Comparison of ENCODE assay signal across 29 cellular contexts in the genomic region with DNA sequence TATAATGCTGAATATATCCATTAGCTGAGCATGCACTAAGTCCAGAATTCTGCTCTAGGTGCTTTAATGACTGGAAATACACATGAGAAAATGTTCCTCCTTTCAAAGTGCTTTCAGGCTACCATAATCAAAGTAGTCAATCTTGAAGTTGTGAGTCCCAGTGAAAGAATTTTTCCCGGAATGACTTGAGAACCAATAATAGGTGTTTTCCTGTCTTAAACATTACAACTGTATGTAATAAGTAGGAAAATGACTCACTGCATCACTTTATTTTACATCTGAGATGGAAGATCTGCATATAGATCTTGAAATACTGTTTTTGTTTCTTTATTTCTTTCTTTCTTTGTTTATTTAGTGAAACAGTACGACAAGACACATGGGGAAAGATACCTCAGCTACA.
DNase-seq lines count a peak whose midpoint lies in the region; ATAC-seq and TF ChIP-seq lines count a peak whose summit lies in the region.
"Had no signal": no experiment of that assay in that cellular context is flagged by ENCODE, and none has a peak within 500 bp of the region (broad histone marks: within the 10 kb centered on the region; RNA-seq: fewer than 3 reads in every experiment).

No MANE protein-coding gene starts in this region.

- no peaks in the 10 kb centered on the region for H3K79me2 ChIP-seq in SK-N-SH (ENCODE audit: insufficient read depth)

- H3K27ac ChIP-seq in SK-N-SH (ENCODE audit: low read depth in 2 of 2, low read length in 1 of 2) (peak overlapping the region in 1 of 2 experiments; percentile 71; a peak in 2 of 4 replicates), RWPE2 (ENCODE audit: poor library complexity, severe bottlenecking) (peak overlapping the region; percentile 39), epithelial cell of prostate (peak overlapping the region; percentile 59)
- H3K27ac ChIP-seq: 22Rv1; BLaER1 treated with 17β-estradiol and CSF1 and Interleukin-3, amounts not matched to agents 10 nM and 100 nM; HL-60; Peyer's patch; SJSA1 had no signal

- POLR2A ChIA-PET in SK-N-SH (lab: Yijun Ruan, JAX), result no interaction called here

- H3K9me2 ChIP-seq in SK-N-SH, result no peaks in the 10 kb centered on the region

- no peak overlapping the region for H3K4me3 Mint-ChIP-seq in activated T-cell treated with anti-CD3 and anti-CD28 coated beads, Interleukin-2, amount 50 U/mL, for 4 hours
- H3K4me3 Mint-ChIP-seq: CD4-positive, alpha-beta memory T cell had no signal

- H3K36me3 ChIP-seq in SK-N-SH (replicated peaks in 1 of 2; ENCODE audit: control insufficient read depth in 1 of 2, insufficient read depth in 2 of 2, low read length in 1 of 2) (no peaks in the 10 kb centered on the region), RWPE2 (ENCODE audit: low read depth) (no peaks in the 10 kb centered on the region)
- H3K36me3 ChIP-seq: BLaER1 treated with 17β-estradiol and CSF1 and Interleukin-3, amounts not matched to agents 10 nM and 100 nM; Peyer's patch; SJSA1 had no signal

- CTCF ChIA-PET in SK-N-SH (lab: Yijun Ruan, JAX), result no interaction called here

- TF ChIP-seq EP300 in SK-N-SH (IDR thresholded peaks at IDR 0.05; ENCODE audit: borderline replicate concordance in 1 of 2, low read depth in 1 of 2, low read length in 1 of 2), result no peak

- ATAC-seq in SK-N-SH treated with all-trans-retinoic acid at 6 μM for 48 hours (no peak), RWPE2 (ENCODE audit: low read depth) (peak; percentile 46; the same call in 2 of the 3 replicates), GM21619 (IDR thresholded peaks at IDR 0.05; ENCODE audit: unreplicated experiment) (no peak)
- ATAC-seq in activated T-cell treated with anti-CD3 and anti-CD28 coated beads, Interleukin-2, amount 50 U/mL, for 4 hours, result no peak
- ATAC-seq: HepG2 had no signal

- WGBS in SK-N-SH (ENCODE audit: low lambda C conversion rate), result 39% methylated on average over 2 of the region's 2 CpGs

- no peaks in the 10 kb centered on the region for H3K36me3 Mint-ChIP-seq in activated T-cell treated with anti-CD3 and anti-CD28 coated beads, Interleukin-2, amount 50 U/mL, for 4 hours (ENCODE audit: insufficient read depth)
- H3K36me3 Mint-ChIP-seq: CD4-positive, alpha-beta memory T cell had no signal

- no peaks in the 10 kb centered on the region for H3K4me1 Mint-ChIP-seq in activated T-cell treated with anti-CD3 and anti-CD28 coated beads, Interleukin-2, amount 50 U/mL, for 4 hours (ENCODE audit: low read depth)
- H3K4me1 Mint-ChIP-seq: CD4-positive, alpha-beta memory T cell had no signal

- H3K9me3 Mint-ChIP-seq in activated T-cell treated with anti-CD3 and anti-CD28 coated beads, Interleukin-2, amount 50 U/mL, for 4 hours, result no peaks in the 10 kb centered on the region

- TF ChIP-seq CTCF in SK-N-SH (IDR thresholded peaks at IDR 0.05), result no peak
- TF ChIP-seq CTCF in RWPE2 (IDR thresholded peaks at IDR 0.05; ENCODE audit: poor library complexity, severe bottlenecking), result no peak

- no peak overlapping the region; the same call in 1 of the 2 replicates for H3K9ac ChIP-seq in SK-N-SH
- H3K9ac ChIP-seq: BLaER1 treated with 17β-estradiol and CSF1 and Interleukin-3, amounts not matched to agents 10 nM and 100 nM had no signal

- H3K4me3 ChIP-seq in SK-N-SH (ENCODE audit: low read depth in 2 of 2, low read length in 1 of 2) (no peak overlapping the region), RWPE2 (ENCODE audit: severe bottlenecking) (no peak overlapping the region)
- H3K4me3 ChIP-seq: BLaER1 treated with 17β-estradiol and CSF1 and Interleukin-3, amounts not matched to agents 10 nM and 100 nM; Peyer's patch; SJSA1 had no signal

- no peaks in the 10 kb centered on the region for H4K20me1 ChIP-seq in SK-N-SH (ENCODE audit: insufficient read depth)
- H4K20me1 ChIP-seq: BLaER1 treated with 17β-estradiol and CSF1 and Interleukin-3, amounts not matched to agents 10 nM and 100 nM had no signal

- H3F3A ChIP-seq in SK-N-SH (replicated peaks; ENCODE audit: insufficient read depth), result peaks cover 9% of the 10 kb centered on the region

- H3K4me1 ChIP-seq in SK-N-SH (ENCODE audit: control insufficient read depth in 1 of 2, insufficient read depth in 2 of 2, low read depth in 1 of 2, low read length in 1 of 2), result peaks cover 0 to 15% of the 10 kb centered on the region in 2 experiments; a peak in 3 of 4 replicates
- peaks cover 21% of the 10 kb centered on the region for H3K4me1 ChIP-seq in RWPE2 (ENCODE audit: insufficient read depth, poor library complexity, severe bottlenecking)
- H3K4me1 ChIP-seq: Caco-2, Peyer's patch had no signal

- DNase-seq in SK-N-SH (no peak), RWPE2 (ENCODE audit: low spot score) (no peak), epithelial cell of prostate (ENCODE audit: low read depth, low spot score) (no peak), NCI-H1436 treated with DMSO at 0.1 percent for 48 hours (lab: John Stamatoyannopoulos, UW) (no peak), NCI-H774 (lab: John Stamatoyannopoulos, UW) (no peak)
- no peak for DNase-seq in activated T-cell treated with anti-CD3 and anti-CD28 coated beads, Interleukin-2, amount 50 U/mL, for 4 hours
- DNase-seq: ACHN; Caco-2; CD4-positive, alpha-beta memory T cell; DMS 273 treated with DMSO at 0.1 percent for 48 hours; DMS79 treated with DMSO at 0.1 percent for 48 hours; GDM1; HCEC 1CT; KBM-7; NCI-H1092 treated with DMSO at 0.1 percent for 48 hours; NCI-H146; NCI-H2029; NCI-H2227 treated with DMSO at 0.1 percent for 48 hours; NCI-H510A; NCI-H748 treated with DMSO at 0.1 percent for 48 hours; NK-92 treated with Interleukin-12 subunit alpha and Interleukin-12 subunit beta, amount 100 ng/mL, for 24 hours; Peyer's patch had no signal

- H3K9me3 ChIP-seq in SK-N-SH (no peaks in the 10 kb centered on the region), RWPE2 (ENCODE audit: severe bottlenecking) (no peaks in the 10 kb centered on the region)
- H3K9me3 ChIP-seq: BLaER1 treated with 17β-estradiol and CSF1 and Interleukin-3, amounts not matched to agents 10 nM and 100 nM; Caco-2; Peyer's patch; SJSA1 had no signal

- no peak overlapping the region for H2AFZ ChIP-seq in SK-N-SH (ENCODE audit: low read depth)

- no peaks in the 10 kb centered on the region for H3K27me3 ChIP-seq in SK-N-SH (ENCODE audit: insufficient read depth)
- H3K27me3 ChIP-seq in RWPE2 (ENCODE audit: insufficient read depth, poor library complexity, severe bottlenecking), result no peaks in the 10 kb centered on the region
- H3K27me3 ChIP-seq: BLaER1 treated with 17β-estradiol and CSF1 and Interleukin-3, amounts not matched to agents 10 nM and 100 nM; Peyer's patch; SJSA1 had no signal

- H3K27me3 Mint-ChIP-seq in activated T-cell treated with anti-CD3 and anti-CD28 coated beads, Interleukin-2, amount 50 U/mL, for 4 hours (ENCODE audit: low read depth), result no peaks in the 10 kb centered on the region
- H3K27me3 Mint-ChIP-seq: CD4-positive, alpha-beta memory T cell had no signal

- no peak for TF ChIP-seq RAD21 in SK-N-SH (IDR thresholded peaks at IDR 0.05; ENCODE audit: low read length)

- H3K4me2 ChIP-seq in SK-N-SH, result 0 out of 2 replicates have a peak overlapping the region, but pooled peaks have one; percentile 21

TF ChIP-seq in SK-N-SH, 30 proteins besides CTCF, POLR2A, EP300 and RAD21:
- TF ChIP-seq RXRA (IDR thresholded peaks at IDR 0.05; ENCODE audit: borderline replicate concordance, low read depth) (no peak), TCF12 (IDR thresholded peaks at IDR 0.05) (peak; percentile 9; the same call in 1 of the 2 replicates), MEF2A (IDR thresholded peaks at IDR 0.05; ENCODE audit: borderline replicate concordance, low read depth) (0 out of 2 replicates have a peak, but pooled peaks have one; percentile 16), YY1 (IDR thresholded peaks at IDR 0.05; ENCODE audit: low read depth) (no peak), FOSL2 (IDR thresholded peaks at IDR 0.05; ENCODE audit: borderline replicate concordance, low read depth) (peak; percentile 36; the same call in 1 of the 2 replicates)
- TF ChIP-seq, protein P1, sequence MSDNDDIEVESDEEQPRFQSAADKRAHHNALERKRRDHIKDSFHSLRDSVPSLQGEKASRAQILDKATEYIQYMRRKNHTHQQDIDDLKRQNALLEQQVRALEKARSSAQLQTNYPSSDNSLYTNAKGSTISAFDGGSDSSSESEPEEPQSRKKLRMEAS (IDR thresholded peaks at IDR 0.05; ENCODE audit: low read depth), result no peak
- TF ChIP-seq, protein P2, sequence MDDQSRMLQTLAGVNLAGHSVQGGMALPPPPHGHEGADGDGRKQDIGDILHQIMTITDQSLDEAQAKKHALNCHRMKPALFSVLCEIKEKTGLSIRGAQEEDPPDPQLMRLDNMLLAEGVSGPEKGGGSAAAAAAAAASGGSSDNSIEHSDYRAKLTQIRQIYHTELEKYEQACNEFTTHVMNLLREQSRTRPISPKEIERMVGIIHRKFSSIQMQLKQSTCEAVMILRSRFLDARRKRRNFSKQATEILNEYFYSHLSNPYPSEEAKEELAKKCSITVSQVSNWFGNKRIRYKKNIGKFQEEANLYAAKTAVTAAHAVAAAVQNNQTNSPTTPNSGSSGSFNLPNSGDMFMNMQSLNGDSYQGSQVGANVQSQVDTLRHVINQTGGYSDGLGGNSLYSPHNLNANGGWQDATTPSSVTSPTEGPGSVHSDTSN (IDR thresholded peaks at IDR 0.05), result 0 out of 2 replicates have a peak, but pooled peaks have one; percentile 5

TF ChIP-seq in SK-N-SH treated with all-trans-retinoic acid at 6 μM for 48 hours, 23 proteins besides CTCF, POLR2A, EP300 and RAD21 (continues in another document):
- TF ChIP-seq GLIS3 (CRISPR knock-in tag; IDR thresholded peaks at IDR 0.05) (no peak), ARNTL (CRISPR knock-in tag; IDR thresholded peaks at IDR 0.05; ENCODE audit: borderline replicate concordance, low read depth) (no peak), CSDC2 (CRISPR knock-in tag; IDR thresholded peaks at IDR 0.05) (no peak), ZNF565 (CRISPR knock-in tag; conservative IDR thresholded peaks at IDR 0.05; ENCODE audit: low read depth) (no peak), ZC3H10 (CRISPR knock-in tag; IDR thresholded peaks at IDR 0.05) (no peak), ZFP3 (CRISPR knock-in tag; IDR thresholded peaks at IDR 0.05) (no peak), OSR1 (CRISPR knock-in tag; IDR thresholded peaks at IDR 0.05) (no peak), ZNF70 (CRISPR knock-in tag; IDR thresholded peaks at IDR 0.05) (no peak)
- TF ChIP-seq, protein P3, sequence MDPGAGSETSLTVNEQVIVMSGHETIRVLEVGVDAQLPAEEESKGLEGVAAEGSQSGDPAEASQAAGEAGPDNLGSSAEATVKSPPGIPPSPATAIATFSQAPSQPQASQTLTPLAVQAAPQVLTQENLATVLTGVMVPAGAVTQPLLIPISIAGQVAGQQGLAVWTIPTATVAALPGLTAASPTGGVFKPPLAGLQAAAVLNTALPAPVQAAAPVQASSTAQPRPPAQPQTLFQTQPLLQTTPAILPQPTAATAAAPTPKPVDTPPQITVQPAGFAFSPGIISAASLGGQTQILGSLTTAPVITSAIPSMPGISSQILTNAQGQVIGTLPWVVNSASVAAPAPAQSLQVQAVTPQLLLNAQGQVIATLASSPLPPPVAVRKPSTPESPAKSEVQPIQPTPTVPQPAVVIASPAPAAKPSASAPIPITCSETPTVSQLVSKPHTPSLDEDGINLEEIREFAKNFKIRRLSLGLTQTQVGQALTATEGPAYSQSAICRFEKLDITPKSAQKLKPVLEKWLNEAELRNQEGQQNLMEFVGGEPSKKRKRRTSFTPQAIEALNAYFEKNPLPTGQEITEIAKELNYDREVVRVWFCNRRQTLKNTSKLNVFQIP (CRISPR knock-in tag; IDR thresholded peaks at IDR 0.05; ENCODE audit: borderline replicate concordance, low read depth), result no peak
